Comparison of ENCODE assay signal across 2 cellular contexts in the genomic region with DNA sequence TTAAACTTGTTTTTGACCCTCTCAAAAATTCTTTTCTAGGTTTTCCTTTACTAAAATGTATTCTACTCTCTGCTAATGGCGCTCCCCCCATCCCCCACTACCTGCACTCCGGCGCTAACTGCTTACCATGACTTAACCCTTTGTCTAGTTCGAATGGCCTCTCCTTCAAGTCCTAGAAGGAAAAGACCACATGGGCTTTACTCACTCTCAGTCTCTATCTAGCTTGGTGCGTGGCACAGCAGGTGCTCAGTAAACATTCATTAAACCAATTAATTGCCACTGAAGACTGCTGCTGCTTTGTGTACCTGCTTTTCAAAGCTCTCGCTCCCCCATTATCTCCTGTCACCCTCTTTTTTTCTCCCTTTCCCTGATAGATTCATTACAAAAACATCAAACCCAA.
TF ChIP-seq lines count a peak whose summit lies in the region.

No MANE protein-coding gene starts in this region.

TF ChIP-seq in H1, 55 proteins besides CTCF, POLR2A, EP300 and RAD21 (continues in another document):
- TF ChIP-seq, protein P1, sequence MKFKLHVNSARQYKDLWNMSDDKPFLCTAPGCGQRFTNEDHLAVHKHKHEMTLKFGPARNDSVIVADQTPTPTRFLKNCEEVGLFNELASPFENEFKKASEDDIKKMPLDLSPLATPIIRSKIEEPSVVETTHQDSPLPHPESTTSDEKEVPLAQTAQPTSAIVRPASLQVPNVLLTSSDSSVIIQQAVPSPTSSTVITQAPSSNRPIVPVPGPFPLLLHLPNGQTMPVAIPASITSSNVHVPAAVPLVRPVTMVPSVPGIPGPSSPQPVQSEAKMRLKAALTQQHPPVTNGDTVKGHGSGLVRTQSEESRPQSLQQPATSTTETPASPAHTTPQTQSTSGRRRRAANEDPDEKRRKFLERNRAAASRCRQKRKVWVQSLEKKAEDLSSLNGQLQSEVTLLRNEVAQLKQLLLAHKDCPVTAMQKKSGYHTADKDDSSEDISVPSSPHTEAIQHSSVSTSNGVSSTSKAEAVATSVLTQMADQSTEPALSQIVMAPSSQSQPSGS (IDR thresholded peaks at IDR 0.05; ENCODE audit: low read length), result 0 out of 2 replicates have a peak, but pooled peaks have one; percentile 70
- TF ChIP-seq NANOG (IDR thresholded peaks at IDR 0.05; ENCODE audit: insufficient read depth, low read depth, low read length, poor library complexity, severe bottlenecking) (peak; percentile 97), BACH1 (IDR thresholded peaks at IDR 0.05; ENCODE audit: low read length) (no peak), SRF (IDR thresholded peaks at IDR 0.05; ENCODE audit: low read depth, low read length) (no peak), KDM1A (IDR thresholded peaks at IDR 0.05; ENCODE audit: borderline replicate concordance, low read length) (no peak), BCL11A (IDR thresholded peaks at IDR 0.05; ENCODE audit: low read depth in 2 of 2, low read length in 2 of 2) (peak in 1 of 2 experiments; percentile 14), RXRA (IDR thresholded peaks at IDR 0.05; ENCODE audit: insufficient read depth, low read depth, low read length) (peak; percentile 73; the same call in 1 of the 2 replicates), SP1 (IDR thresholded peaks at IDR 0.05; ENCODE audit: low read depth, low read length) (peak; percentile 74), NRF1 (IDR thresholded peaks at IDR 0.05; ENCODE audit: low read depth, low read length) (no peak), YY1 (IDR thresholded peaks at IDR 0.05; ENCODE audit: low read depth, low read length) (peak; percentile 72), EZH2 (IDR thresholded peaks at IDR 0.05; ENCODE audit: low read depth, low read length, severe bottlenecking) (no peak), EGR1 (IDR thresholded peaks at IDR 0.05; ENCODE audit: borderline replicate concordance, low read depth, low read length) (0 out of 2 replicates have a peak, but pooled peaks have one; percentile 15), POLR2AphosphoS5 (IDR thresholded peaks at IDR 0.05; ENCODE audit: low read depth, low read length) (peak; percentile 91), JUND (IDR thresholded peaks at IDR 0.05; ENCODE audit: low read length) (peak; percentile 51; the same call in 1 of the 2 replicates), CBX5 (IDR thresholded peaks at IDR 0.05; ENCODE audit: low read depth, low read length) (no peak), RFX5 (IDR thresholded peaks at IDR 0.05; ENCODE audit: borderline replicate concordance, low read depth, low read length) (no peak), HDAC2 (IDR thresholded peaks at IDR 0.05; ENCODE audit: borderline replicate concordance in 1 of 2, low read depth in 2 of 2, low read length in 2 of 2) (peak; percentile 63 to 64; a peak in 1 of 4 replicates), SP4 (IDR thresholded peaks at IDR 0.05; ENCODE audit: low read length) (no peak; the same call in 1 of the 2 replicates), TEAD4 (IDR thresholded peaks at IDR 0.05; ENCODE audit: low read depth, low read length) (peak; percentile 25; the same call in 1 of the 2 replicates)
- TF ChIP-seq, protein P2, sequence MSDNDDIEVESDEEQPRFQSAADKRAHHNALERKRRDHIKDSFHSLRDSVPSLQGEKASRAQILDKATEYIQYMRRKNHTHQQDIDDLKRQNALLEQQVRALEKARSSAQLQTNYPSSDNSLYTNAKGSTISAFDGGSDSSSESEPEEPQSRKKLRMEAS (IDR thresholded peaks at IDR 0.05), result peak; percentile 85
- TF ChIP-seq, protein P3, sequence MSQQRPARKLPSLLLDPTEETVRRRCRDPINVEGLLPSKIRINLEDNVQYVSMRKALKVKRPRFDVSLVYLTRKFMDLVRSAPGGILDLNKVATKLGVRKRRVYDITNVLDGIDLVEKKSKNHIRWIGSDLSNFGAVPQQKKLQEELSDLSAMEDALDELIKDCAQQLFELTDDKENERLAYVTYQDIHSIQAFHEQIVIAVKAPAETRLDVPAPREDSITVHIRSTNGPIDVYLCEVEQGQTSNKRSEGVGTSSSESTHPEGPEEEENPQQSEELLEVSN (IDR thresholded peaks at IDR 0.05), result peak; percentile 32; the same call in 1 of the 2 replicates

TF ChIP-seq in neural cell, 6 proteins besides CTCF, POLR2A, EP300 and RAD21 (continued from another document):
- TF ChIP-seq, protein P4, sequence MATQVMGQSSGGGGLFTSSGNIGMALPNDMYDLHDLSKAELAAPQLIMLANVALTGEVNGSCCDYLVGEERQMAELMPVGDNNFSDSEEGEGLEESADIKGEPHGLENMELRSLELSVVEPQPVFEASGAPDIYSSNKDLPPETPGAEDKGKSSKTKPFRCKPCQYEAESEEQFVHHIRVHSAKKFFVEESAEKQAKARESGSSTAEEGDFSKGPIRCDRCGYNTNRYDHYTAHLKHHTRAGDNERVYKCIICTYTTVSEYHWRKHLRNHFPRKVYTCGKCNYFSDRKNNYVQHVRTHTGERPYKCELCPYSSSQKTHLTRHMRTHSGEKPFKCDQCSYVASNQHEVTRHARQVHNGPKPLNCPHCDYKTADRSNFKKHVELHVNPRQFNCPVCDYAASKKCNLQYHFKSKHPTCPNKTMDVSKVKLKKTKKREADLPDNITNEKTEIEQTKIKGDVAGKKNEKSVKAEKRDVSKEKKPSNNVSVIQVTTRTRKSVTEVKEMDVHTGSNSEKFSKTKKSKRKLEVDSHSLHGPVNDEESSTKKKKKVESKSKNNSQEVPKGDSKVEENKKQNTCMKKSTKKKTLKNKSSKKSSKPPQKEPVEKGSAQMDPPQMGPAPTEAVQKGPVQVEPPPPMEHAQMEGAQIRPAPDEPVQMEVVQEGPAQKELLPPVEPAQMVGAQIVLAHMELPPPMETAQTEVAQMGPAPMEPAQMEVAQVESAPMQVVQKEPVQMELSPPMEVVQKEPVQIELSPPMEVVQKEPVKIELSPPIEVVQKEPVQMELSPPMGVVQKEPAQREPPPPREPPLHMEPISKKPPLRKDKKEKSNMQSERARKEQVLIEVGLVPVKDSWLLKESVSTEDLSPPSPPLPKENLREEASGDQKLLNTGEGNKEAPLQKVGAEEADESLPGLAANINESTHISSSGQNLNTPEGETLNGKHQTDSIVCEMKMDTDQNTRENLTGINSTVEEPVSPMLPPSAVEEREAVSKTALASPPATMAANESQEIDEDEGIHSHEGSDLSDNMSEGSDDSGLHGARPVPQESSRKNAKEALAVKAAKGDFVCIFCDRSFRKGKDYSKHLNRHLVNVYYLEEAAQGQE (IDR thresholded peaks at IDR 0.05; ENCODE audit: borderline replicate concordance), result no peak
- TF ChIP-seq TAF1 (IDR thresholded peaks at IDR 0.05; ENCODE audit: low read depth), result no peak
- no peak for TF ChIP-seq MXI1 (conservative IDR thresholded peaks at IDR 0.05; ENCODE audit: poor library complexity, severe bottlenecking)
- no peak for TF ChIP-seq SMC3 (conservative IDR thresholded peaks at IDR 0.05; ENCODE audit: poor library complexity)
TF ChIP-seq in neural cell: peak in this region for 0.
